8 cellular contexts compared by ENCODE assay signal in the genomic region with DNA sequence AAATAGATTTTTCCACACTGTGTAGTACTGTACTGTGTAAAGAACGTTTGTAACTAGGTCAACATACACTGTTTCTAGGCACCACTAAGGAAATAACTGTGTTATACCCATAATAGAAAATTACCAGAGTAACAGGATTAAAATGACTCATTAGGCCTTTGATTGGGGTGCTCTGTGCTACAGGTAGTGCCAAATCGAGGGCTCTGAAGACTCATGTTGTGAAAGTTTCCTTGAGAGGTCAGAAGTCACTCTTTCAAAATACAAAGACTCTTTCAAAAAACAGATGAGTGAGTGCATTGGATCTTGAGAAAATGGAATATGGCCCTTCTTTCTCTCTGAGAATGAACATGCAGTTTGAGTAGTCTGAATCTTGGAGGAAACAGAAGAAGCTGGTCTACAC.
DNase-seq lines count a peak whose midpoint lies in the region; ATAC-seq and TF ChIP-seq lines count a peak whose summit lies in the region.
"Had no signal": no experiment of that assay in that cellular context is flagged by ENCODE, and none has a peak within 500 bp of the region (broad histone marks: within the 10 kb centered on the region; RNA-seq: fewer than 3 reads in every experiment).

No MANE protein-coding gene starts in this region.

- H3K4me1 ChIP-seq in stomach, result no peaks in the 10 kb centered on the region
- H3K4me1 ChIP-seq in left lung, result no peaks in the 10 kb centered on the region

- TF ChIP-seq POLR2A in stomach (IDR thresholded peaks at IDR 0.05), result no peak

- H3K9me3 ChIP-seq in stomach (no peaks in the 10 kb centered on the region), left lung (peaks cover 0 to 4% of the 10 kb centered on the region in 2 donors)

- ATAC-seq in GM18861 (IDR thresholded peaks at IDR 0.05; ENCODE audit: unreplicated experiment) (peak; percentile 54), GM21526 (IDR thresholded peaks at IDR 0.05; ENCODE audit: low FRiP score, unreplicated experiment) (peak; percentile 48), HG03460 (IDR thresholded peaks at IDR 0.05; ENCODE audit: unreplicated experiment) (peak; percentile 54), left lung (no peak)

- TF ChIP-seq CTCF in stomach (IDR thresholded peaks at IDR 0.05), result no peak
- no peak for TF ChIP-seq CTCF in foreskin fibroblast (IDR thresholded peaks at IDR 0.05; ENCODE audit: low read depth, low read length)
- no peak for TF ChIP-seq CTCF in left lung (IDR thresholded peaks at IDR 0.05)

- H3K27me3 ChIP-seq in stomach (no peaks in the 10 kb centered on the region), left lung (no peaks in the 10 kb centered on the region)

- intact Hi-C loops in stomach (cut with DNase I; ENCODE audit: low total_unique reads), result no loop called here
- intact Hi-C loops in left lung (cut with DNase I), result no loop called here

- H3K36me3 ChIP-seq in stomach (no peaks in the 10 kb centered on the region), left lung (no peaks in the 10 kb centered on the region)

- no peak overlapping the region for H3K27ac ChIP-seq in stomach
- H3K27ac ChIP-seq in left lung, result no peak overlapping the region

- no peak for TF ChIP-seq EP300 in stomach (IDR thresholded peaks at IDR 0.05)

- WGBS in stomach, 5 donors, result 39 to 49% (median 43%) methylated on average over 2 of the region's 2 CpGs

- H3K4me3 ChIP-seq in stomach (no peak overlapping the region), foreskin fibroblast (ENCODE audit: low read depth in 1 of 2, low read length in 2 of 2) (no peak overlapping the region), left lung (no peak overlapping the region)

- DNase-seq in iris pigment epithelial cell (ENCODE audit: low read depth), result peak; percentile 8
- DNase-seq in stomach, result no peak
- no peak for DNase-seq in foreskin fibroblast
- no peak for DNase-seq in left lung
- DNase-seq: NCI-H446 had no signal
